ENCODE assay signal across 8 cellular contexts in genomic region chr10:50738974-50739617, GRCh38. TPM values are rescaled to one million over a fixed set of nuclear protein-coding genes. Genes with fewer than 3 reads are reported as not detected.
DNase-seq lines count a peak whose midpoint lies in the region; ATAC-seq, FAIRE-seq and TF ChIP-seq lines count a peak whose summit lies in the region.
"Not testable (repeated sequence)": the region's sequence is repeated elsewhere in the genome, so short reads cannot be mapped to it uniquely, and the experiment has no call there.

No MANE protein-coding gene starts in this region.

- WGBS in testis, 2 donors, result 60 to 66% methylated on average over 22 to 23 of the region's 23 CpGs

- H3K9me3 ChIP-seq in CD4-positive, alpha-beta memory T cell (ENCODE audit: control insufficient read depth in 1 of 2, low read length in 2 of 2); SJSA1 (replicated peaks); keratinocyte (ENCODE audit: control insufficient read depth, low read depth, low read length); neuron (ENCODE audit: low read length); testis: not testable (repeated sequence)

- not testable (repeated sequence) for H3K36me3 ChIP-seq in CD4-positive, alpha-beta memory T cell (ENCODE audit: insufficient read depth, low read length); SJSA1; keratinocyte (ENCODE audit: control insufficient read depth in 2 of 2, extremely low read depth in 1 of 2, insufficient read depth in 2 of 2, low read length in 2 of 2); neuron (ENCODE audit: insufficient read depth, low read length); testis (ENCODE audit: low read depth, missing control alignments)

- H3K4me3 ChIP-seq in CD4-positive, alpha-beta memory T cell (ENCODE audit: low read length in 2 of 2), result peak overlapping the region; percentile 57 to 97
- H3K4me3 ChIP-seq in SJSA1, result peak overlapping the region; percentile 62
- H3K4me3 ChIP-seq in keratinocyte (ENCODE audit: control insufficient read depth in 2 of 3, extremely low read depth in 1 of 3, insufficient read depth in 2 of 3, low read depth in 1 of 3, low read length in 3 of 3), result peak overlapping the region; percentile 79 to 92 (median 88)
- peak overlapping the region; percentile 68 for H3K4me3 ChIP-seq in neuron (ENCODE audit: low read length)
- H3K4me3 ChIP-seq in testis, result peak overlapping the region; percentile 75 to 85

- H3K4me3 Mint-ChIP-seq in CD4-positive, alpha-beta memory T cell, result peak overlapping the region; percentile 94 to 99 (median 98)
- peak overlapping the region; percentile 91 for H3K4me3 Mint-ChIP-seq in activated naive CD8-positive, alpha-beta T cell treated with anti-CD3 and anti-CD28 coated beads, Interleukin-2, amount 50 U/mL, for 24 hours
- peak overlapping the region; percentile 96 for H3K4me3 Mint-ChIP-seq in endothelial cell (ENCODE audit: unreplicated experiment)

- H3K27me3 ChIP-seq in CD4-positive, alpha-beta memory T cell (ENCODE audit: insufficient read depth, low read length); SJSA1 (replicated peaks); keratinocyte (ENCODE audit: control insufficient read depth, extremely low read depth, insufficient read depth, low read length); neuron (ENCODE audit: insufficient read depth, low read length); testis: not testable (repeated sequence)

- H3K9ac ChIP-seq in keratinocyte (ENCODE audit: control insufficient read depth, extremely low read depth, insufficient read depth, low read length), result peak overlapping the region; percentile 83

- H3K4me1 ChIP-seq in CD4-positive, alpha-beta memory T cell (ENCODE audit: insufficient read depth, low read length), result peaks cover 11% of the 10 kb centered on the region
- not testable (repeated sequence) for H3K4me1 ChIP-seq in SJSA1 (replicated peaks); neuron (ENCODE audit: insufficient read depth, low read length); testis
- peaks cover 13% of the 10 kb centered on the region for H3K4me1 ChIP-seq in keratinocyte (ENCODE audit: control insufficient read depth, extremely low read depth, insufficient read depth, low read length)

- peak overlapping the region; percentile 50 for H3K27ac ChIP-seq in CD4-positive, alpha-beta memory T cell (ENCODE audit: low read depth, low read length)
- H3K27ac ChIP-seq in SJSA1 (peak overlapping the region; percentile 56), keratinocyte (ENCODE audit: control insufficient read depth, insufficient read depth, low read length) (peak overlapping the region; percentile 87), testis (peak overlapping the region; percentile 84)

- intact Hi-C loops in CD4-positive, alpha-beta memory T cell (cut with micrococcal nuclease), result loop anchor here (1.0 kb wide), 1 partner anchor 115 kb away; no protein-coding TSS in a partner anchor
- intact Hi-C loops in testis (cut with DNase I; ENCODE audit: low total_unique reads), result not testable (repeated sequence)

- H3K4me1 Mint-ChIP-seq in CD4-positive, alpha-beta memory T cell, result peaks cover 17 to 37% (median 25%) of the 10 kb centered on the region in 4 donors
- H3K4me1 Mint-ChIP-seq in activated naive CD8-positive, alpha-beta T cell treated with anti-CD3 and anti-CD28 coated beads, Interleukin-2, amount 50 U/mL, for 24 hours, result peaks cover 21% of the 10 kb centered on the region
- peaks cover 24% of the 10 kb centered on the region for H3K4me1 Mint-ChIP-seq in endothelial cell (ENCODE audit: unreplicated experiment)

- POLR2A ChIA-PET in CD4-positive, alpha-beta memory T cell (lab: Charles Lee; ENCODE audit: partially characterized antibody), result interaction anchor here (0.8 to 1.7 kb wide), 2 partner anchors 102 to 117 kb away, joined by 5 to 6 read pairs; no protein-coding TSS in a partner anchor

- not testable (repeated sequence) for TF ChIP-seq POLR2A in testis (IDR thresholded peaks at IDR 0.05)

- H3K4me2 ChIP-seq in keratinocyte (ENCODE audit: control insufficient read depth, extremely low read depth, insufficient read depth, low read depth, low read length), result peak overlapping the region; percentile 88

- H3K9me3 Mint-ChIP-seq in CD4-positive, alpha-beta memory T cell; activated naive CD8-positive, alpha-beta T cell treated with anti-CD3 and anti-CD28 coated beads, Interleukin-2, amount 50 U/mL, for 24 hours; endothelial cell (ENCODE audit: unreplicated experiment): not testable (repeated sequence)

- not testable (repeated sequence) for H3K9me1 ChIP-seq in keratinocyte (ENCODE audit: control insufficient read depth, extremely low read depth, insufficient read depth, low read length)

- H3K36me3 Mint-ChIP-seq in CD4-positive, alpha-beta memory T cell; activated naive CD8-positive, alpha-beta T cell treated with anti-CD3 and anti-CD28 coated beads, Interleukin-2, amount 50 U/mL, for 24 hours (ENCODE audit: low read depth); endothelial cell (ENCODE audit: low read depth, unreplicated experiment): not testable (repeated sequence)

- H3K27ac Mint-ChIP-seq in CD4-positive, alpha-beta memory T cell, result peak overlapping the region; percentile 71 to 97 (median 93)
- peak overlapping the region; percentile 92 for H3K27ac Mint-ChIP-seq in activated naive CD8-positive, alpha-beta T cell treated with anti-CD3 and anti-CD28 coated beads, Interleukin-2, amount 50 U/mL, for 24 hours
- H3K27ac Mint-ChIP-seq in endothelial cell (ENCODE audit: unreplicated experiment), result peak overlapping the region; percentile 99

- not testable (repeated sequence) for H4K20me1 ChIP-seq in keratinocyte (ENCODE audit: control insufficient read depth, extremely low read depth, insufficient read depth, low read length)

- H2AFZ ChIP-seq in keratinocyte (ENCODE audit: control insufficient read depth, low read length) (peak overlapping the region; percentile 98), neuron (ENCODE audit: low read depth, low read length) (peak overlapping the region; percentile 84)

- not testable (repeated sequence) for FAIRE-seq in keratinocyte (lab: Jason Lieb, UNC)

- not testable (repeated sequence) for TF ChIP-seq CTCF in endothelial cell (IDR thresholded peaks at IDR 0.05; ENCODE audit: unreplicated experiment); keratinocyte (optimal IDR thresholded peaks at IDR 0.05 in 1 of 3, IDR thresholded peaks at IDR 0.05 in 1 of 3, conservative IDR thresholded peaks at IDR 0.05 in 1 of 3; ENCODE audit: extremely low read depth in 1 of 3, insufficient read depth in 2 of 3, low read length in 3 of 3); testis (IDR thresholded peaks at IDR 0.05)

- not testable (repeated sequence) for H3K79me2 ChIP-seq in keratinocyte (ENCODE audit: control insufficient read depth, insufficient read depth, low read length)

- dilution Hi-C loops in keratinocyte (cut with MboI; ENCODE audit: extremely low pct_ligation_motif_present, low sequenced_read_pairs), result not testable (repeated sequence)

- CTCF ChIA-PET in CD4-positive, alpha-beta memory T cell (lab: Charles Lee; ENCODE audit: partially characterized antibody), result interaction anchor here (1.2 kb wide), 1 partner anchor 80 kb away, joined by 4 read pairs; no protein-coding TSS in a partner anchor

- not testable (repeated sequence) for H3K27me3 Mint-ChIP-seq in CD4-positive, alpha-beta memory T cell; activated naive CD8-positive, alpha-beta T cell treated with anti-CD3 and anti-CD28 coated beads, Interleukin-2, amount 50 U/mL, for 24 hours; endothelial cell (ENCODE audit: unreplicated experiment)

- ATAC-seq in HG02943 (IDR thresholded peaks at IDR 0.05; ENCODE audit: low read depth, unreplicated experiment), result peak; percentile 4
- ATAC-seq in activated naive CD8-positive, alpha-beta T cell treated with anti-CD3 and anti-CD28 coated beads, Interleukin-2, amount 50 U/mL, for 24 hours, result not testable (repeated sequence)

- DNase-seq in CD4-positive, alpha-beta memory T cell, result peak in 1 of 5 donors; percentile 39
- not testable (repeated sequence) for DNase-seq in SJSA1 (ENCODE audit: low read depth in 1 of 2, low spot score in 2 of 2); activated naive CD8-positive, alpha-beta T cell treated with anti-CD3 and anti-CD28 coated beads, Interleukin-2, amount 50 U/mL, for 24 hours; endothelial cell (ENCODE audit: low spot score); keratinocyte (ENCODE audit: low read depth, low spot score); testis

RNA-seq across cellular contexts. Expression of gene ASAH2B, which starts 0.6 kb away (rescaled TPM):
- 1 to 10 TPM; 2.8 to 2.9 TPM for total RNA-seq in CD4-positive, alpha-beta memory T cell
- polyA plus RNA-seq in CD4-positive, alpha-beta memory T cell, result 1 to 10 TPM; 1.9 to 3.1 TPM
- total RNA-seq in SJSA1 (2014; rRNA removed; shearing (Covaris generic)), result 5.7 and 7.7 TPM in 2 replicates
- 5.7 TPM for total RNA-seq in endothelial cell (ENCODE audit: unreplicated experiment)
- 9.1 to 12.1 TPM (median 10.3 TPM) in 3 replicates for polyA plus RNA-seq in keratinocyte
- polyA plus RNA-seq in keratinocyte (2011; ENCODE audit: low read depth), result 3.7 TPM
- 7.4 and 13.6 TPM in 2 replicates for polyA plus RNA-seq in keratinocyte (2011; cell fraction: cytosol; rRNA removed)
- polyA plus RNA-seq in keratinocyte (2011; cell fraction: nucleus; rRNA removed), result 9.7 and 12.6 TPM in 2 replicates
- 4.3 and 8.2 TPM in 2 replicates for polyA plus RNA-seq in keratinocyte (2012; ENCODE audit: low replicate concordance)
- polyA minus RNA-seq in keratinocyte, result 7.0 to 13.6 TPM (median 7.2 TPM) in 3 replicates
- polyA minus RNA-seq in keratinocyte (2011; cell fraction: cytosol; rRNA and poly(A)+ RNA removed), result 5.8 TPM
- 3.0 and 6.0 TPM in 2 replicates for polyA minus RNA-seq in keratinocyte (2011; cell fraction: nucleus; rRNA and poly(A)+ RNA removed)
- 1 to 10 TPM; 6.6 to 10.0 TPM for total RNA-seq in testis
- 4.1 TPM for polyA plus RNA-seq in testis (ENCODE audit: insufficient read depth, low read depth, low replicate concordance)
